ENCODE assay signal across 2 cellular contexts in the genomic region with DNA sequence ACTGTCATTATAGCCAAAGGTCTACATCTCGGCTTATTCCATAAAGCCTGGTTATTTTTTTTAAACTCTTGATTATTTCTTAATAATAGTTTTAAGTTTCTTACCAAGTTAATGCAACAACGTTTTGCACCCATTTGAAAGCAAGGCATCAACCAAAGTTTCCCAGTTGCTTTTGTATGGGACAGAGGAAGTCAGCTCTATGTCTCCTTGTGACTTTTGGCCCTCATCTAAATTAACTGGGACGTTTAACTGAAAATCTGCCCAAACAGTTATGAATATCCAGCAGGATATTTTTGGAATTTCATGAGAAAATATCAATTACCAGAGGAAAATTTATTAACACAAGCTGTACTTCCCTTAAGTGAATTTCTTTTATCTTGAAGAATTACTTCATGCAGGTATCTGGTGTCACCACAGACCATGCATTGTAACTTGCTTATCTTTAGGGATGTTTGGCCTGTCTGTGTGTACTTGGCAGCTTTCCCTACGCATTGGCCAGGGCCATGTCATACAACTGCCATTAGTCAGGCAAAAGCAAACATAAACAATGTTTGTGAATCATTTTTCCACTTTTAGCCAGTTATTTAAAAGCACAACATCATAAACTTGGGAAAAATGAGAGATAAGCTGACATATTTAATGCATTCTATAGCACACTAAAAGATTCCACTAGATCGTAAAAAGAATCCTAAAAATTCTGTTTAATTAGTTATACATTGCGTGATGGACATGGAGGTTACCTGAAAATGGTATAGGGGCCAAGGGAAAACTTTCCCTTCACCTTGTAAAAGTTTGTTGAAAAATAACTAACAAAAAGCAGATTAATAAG.
TF ChIP-seq lines count a peak whose summit lies in the region.

No MANE protein-coding gene starts in this region.

TF ChIP-seq in A549, 52 proteins besides CTCF, POLR2A, EP300 and RAD21 (continued from another document):
- no peak for TF ChIP-seq REST (IDR thresholded peaks at IDR 0.05)
- no peak for TF ChIP-seq ELK1 (IDR thresholded peaks at IDR 0.05; ENCODE audit: low read depth, low read length)

TF ChIP-seq in liver, 16 proteins besides CTCF, POLR2A, EP300 and RAD21 (continued from another document):
- TF ChIP-seq REST (IDR thresholded peaks at IDR 0.05) (no peak), HNF4A (conservative IDR thresholded peaks at IDR 0.05) (peak in 1 of 2 donors; percentile 27), YY1 (IDR thresholded peaks at IDR 0.05) (peak; percentile 57), RXRA (IDR thresholded peaks at IDR 0.05) (peak in 1 of 2 donors; percentile 41), EGR1 (IDR thresholded peaks at IDR 0.05; ENCODE audit: low read depth in 2 of 2) (no peak)
- TF ChIP-seq, protein P1, sequence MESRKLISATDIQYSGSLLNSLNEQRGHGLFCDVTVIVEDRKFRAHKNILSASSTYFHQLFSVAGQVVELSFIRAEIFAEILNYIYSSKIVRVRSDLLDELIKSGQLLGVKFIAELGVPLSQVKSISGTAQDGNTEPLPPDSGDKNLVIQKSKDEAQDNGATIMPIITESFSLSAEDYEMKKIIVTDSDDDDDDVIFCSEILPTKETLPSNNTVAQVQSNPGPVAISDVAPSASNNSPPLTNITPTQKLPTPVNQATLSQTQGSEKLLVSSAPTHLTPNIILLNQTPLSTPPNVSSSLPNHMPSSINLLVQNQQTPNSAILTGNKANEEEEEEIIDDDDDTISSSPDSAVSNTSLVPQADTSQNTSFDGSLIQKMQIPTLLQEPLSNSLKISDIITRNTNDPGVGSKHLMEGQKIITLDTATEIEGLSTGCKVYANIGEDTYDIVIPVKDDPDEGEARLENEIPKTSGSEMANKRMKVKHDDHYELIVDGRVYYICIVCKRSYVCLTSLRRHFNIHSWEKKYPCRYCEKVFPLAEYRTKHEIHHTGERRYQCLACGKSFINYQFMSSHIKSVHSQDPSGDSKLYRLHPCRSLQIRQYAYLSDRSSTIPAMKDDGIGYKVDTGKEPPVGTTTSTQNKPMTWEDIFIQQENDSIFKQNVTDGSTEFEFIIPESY (IDR thresholded peaks at IDR 0.05), result no peak
